Comparison of ENCODE assay signal across 31 cellular contexts in genomic region chr2:2251255-2251654, GRCh38.
"Had no signal": no experiment of that assay in that cellular context is flagged by ENCODE, and none has a peak within 500 bp of the region (broad histone marks: within the 10 kb centered on the region; RNA-seq: fewer than 3 reads in every experiment).

No MANE protein-coding gene starts in this region.

- H3K36me3 ChIP-seq: brain microvascular endothelial cell, esophagus muscularis mucosa, gastrocnemius medialis, WERI-Rb-1 had no signal

- H3K27ac Mint-ChIP-seq: activated B cell treated with CpG ODN at 0.5 μM for 24 hours; activated CD8-positive, alpha-beta T cell treated with anti-CD3 and anti-CD28 coated beads for 36 hours; activated naive CD8-positive, alpha-beta T cell; activated T-helper 17 cell treated with anti-CD3 and anti-CD28 coated beads, Interleukin-2, amount 50 U/mL, for 72 hours; effector memory CD8-positive, alpha-beta T cell; T-helper 17 cell; T-helper 2 cell treated with Interferon-gamma antibody and Interleukin-4, amounts not matched to agents 5 μg/mL and 100 μg/mL, for 36 hours had no signal

- H3K4me1 Mint-ChIP-seq: activated B cell treated with CpG ODN at 0.5 μM for 24 hours; activated T-helper 17 cell treated with anti-CD3 and anti-CD28 coated beads, Interleukin-2, amount 50 U/mL, for 72 hours; T-helper 17 cell had no signal

- H3K27ac ChIP-seq: brain microvascular endothelial cell, esophagus muscularis mucosa, foreskin keratinocyte, gastrocnemius medialis, WERI-Rb-1 had no signal

- H3K27me3 Mint-ChIP-seq: activated B cell treated with CpG ODN at 0.5 μM for 24 hours; effector memory CD8-positive, alpha-beta T cell; T-helper 17 cell had no signal

- H3K4me1 ChIP-seq: esophagus muscularis mucosa, foreskin keratinocyte, gastrocnemius medialis had no signal

- ATAC-seq: activated CD4-positive, CD25-positive, alpha-beta regulatory T cell treated with anti-CD3 and anti-CD28 coated beads, Interleukin-2, amount 50 U/mL, for 24 hours; activated CD8-positive, alpha-beta T cell treated with anti-CD3 and anti-CD28 coated beads for 36 hours; activated T-cell treated with anti-CD3 and anti-CD28 coated beads, Interleukin-2, amount 50 U/mL, for 4 hours; activated T-helper 17 cell treated with anti-CD3 and anti-CD28 coated beads, Interleukin-2, amount 50 U/mL, for 72 hours; effector memory CD8-positive, alpha-beta T cell; foreskin keratinocyte; gastrocnemius medialis; T-helper 17 cell had no signal

- H3K4me3 ChIP-seq: esophagus muscularis mucosa, gastrocnemius medialis had no signal

- H3K9me3 Mint-ChIP-seq: activated B cell treated with CpG ODN at 0.5 μM for 24 hours; activated T-helper 17 cell treated with anti-CD3 and anti-CD28 coated beads, Interleukin-2, amount 50 U/mL, for 72 hours had no signal

- H3K4me3 Mint-ChIP-seq: activated B cell treated with CpG ODN at 0.5 μM for 24 hours; activated CD8-positive, alpha-beta T cell treated with anti-CD3 and anti-CD28 coated beads for 36 hours; activated naive CD8-positive, alpha-beta T cell; activated T-cell treated with anti-CD3 and anti-CD28 coated beads, Interleukin-2, amount 50 U/mL, for 4 hours; activated T-helper 17 cell treated with anti-CD3 and anti-CD28 coated beads, Interleukin-2, amount 50 U/mL, for 72 hours; effector memory CD8-positive, alpha-beta T cell; T-helper 17 cell; T-helper 2 cell treated with Interferon-gamma antibody and Interleukin-4, amounts not matched to agents 5 μg/mL and 100 μg/mL, for 36 hours had no signal

- DNase-seq: activated B cell treated with CpG ODN at 0.5 μM for 24 hours; activated CD4-positive, alpha-beta T cell treated with anti-CD3 and anti-CD28 coated beads for 48 hours; activated CD4-positive, alpha-beta T cell treated with anti-CD3 and anti-CD28 coated beads, Interleukin-2, amount 50 U/mL, for 1 hour; activated CD4-positive, alpha-beta T cell treated with anti-CD3 and anti-CD28 coated beads, Interleukin-2, amount 50 U/mL, for 48 hours; activated CD8-positive, alpha-beta memory T cell treated with anti-CD3 and anti-CD28 coated beads for 24 hours; activated CD8-positive, alpha-beta T cell treated with anti-CD3 and anti-CD28 coated beads for 36 hours; activated effector memory CD4-positive, alpha-beta T cell treated with Interleukin-2 at 50 U/mL for 16 hours; activated gamma-delta T cell treated with Interleukin-2 at 50 U/mL for 16 hours; activated naive CD4-positive, alpha-beta T cell treated with anti-CD3 and anti-CD28 coated beads, Interleukin-2, amount 50 U/mL, for 16 hours; activated naive CD4-positive, alpha-beta T cell treated with Interleukin-2 at 50 U/mL for 16 hours; activated T-cell treated with anti-CD3 and anti-CD28 coated beads, Interleukin-2, amount 50 U/mL, for 4 hours; amniotic stem cell; anterior cingulate cortex; brain microvascular endothelial cell; cortex of kidney; dermis blood vessel endothelial cell; effector CD4-positive, alpha-beta T cell; effector memory CD8-positive, alpha-beta T cell; erythroblast; foreskin keratinocyte; gastrocnemius medialis; glutamatergic neuron; T-helper 1 cell; T-helper 17 cell; T1000; WERI-Rb-1 had no signal

- H3K9me3 ChIP-seq: gastrocnemius medialis had no signal

- H3K27me3 ChIP-seq: brain microvascular endothelial cell, esophagus muscularis mucosa, foreskin keratinocyte had no signal
